ENCODE assay signal across 1 cellular context in genomic region chr15:55764398-55764797, GRCh38.
TF ChIP-seq lines count a peak whose summit lies in the region.

No MANE protein-coding gene starts in this region.

TF ChIP-seq in H1, 55 proteins besides CTCF, POLR2A, EP300 and RAD21:
- TF ChIP-seq BRCA1 (IDR thresholded peaks at IDR 0.05; ENCODE audit: low read depth, low read length) (no peak), NRF1 (IDR thresholded peaks at IDR 0.05; ENCODE audit: low read depth, low read length) (no peak), SIX5 (IDR thresholded peaks at IDR 0.05; ENCODE audit: low read depth, low read length) (peak; percentile 29; the same call in 1 of the 2 replicates), JUND (IDR thresholded peaks at IDR 0.05; ENCODE audit: low read length) (no peak), CEBPB (IDR thresholded peaks at IDR 0.05; ENCODE audit: low read depth, low read length) (no peak), MAX (IDR thresholded peaks at IDR 0.05) (no peak), RNF2 (IDR thresholded peaks at IDR 0.05; ENCODE audit: borderline replicate concordance, low read depth, low read length, missing control alignments, poor library complexity, severe bottlenecking) (no peak), PHF8 (conservative IDR thresholded peaks at IDR 0.05; ENCODE audit: low read depth, low read length) (no peak), CBX8 (IDR thresholded peaks at IDR 0.05; ENCODE audit: borderline replicate concordance, low read depth, low read length) (no peak), USF2 (IDR thresholded peaks at IDR 0.05; ENCODE audit: low read length) (peak; percentile 40; the same call in 1 of the 2 replicates), RBBP5 (IDR thresholded peaks at IDR 0.05; ENCODE audit: borderline replicate concordance, low read depth, low read length) (no peak), TAF7 (optimal IDR thresholded peaks at IDR 0.05; ENCODE audit: borderline replicate concordance, low read depth, low read length) (no peak), CBX5 (IDR thresholded peaks at IDR 0.05; ENCODE audit: low read depth, low read length) (no peak), CTBP2 (IDR thresholded peaks at IDR 0.05; ENCODE audit: borderline replicate concordance, insufficient read depth, insufficient read length, low read length) (no peak), SAP30 (IDR thresholded peaks at IDR 0.05; ENCODE audit: insufficient read depth, insufficient replicate concordance, low read length) (no peak), SP1 (IDR thresholded peaks at IDR 0.05; ENCODE audit: low read depth, low read length) (no peak), MAFK (IDR thresholded peaks at IDR 0.05; ENCODE audit: low read depth, low read length) (no peak)
